Comparison of ENCODE assay signal across 9 cellular contexts in the genomic region with DNA sequence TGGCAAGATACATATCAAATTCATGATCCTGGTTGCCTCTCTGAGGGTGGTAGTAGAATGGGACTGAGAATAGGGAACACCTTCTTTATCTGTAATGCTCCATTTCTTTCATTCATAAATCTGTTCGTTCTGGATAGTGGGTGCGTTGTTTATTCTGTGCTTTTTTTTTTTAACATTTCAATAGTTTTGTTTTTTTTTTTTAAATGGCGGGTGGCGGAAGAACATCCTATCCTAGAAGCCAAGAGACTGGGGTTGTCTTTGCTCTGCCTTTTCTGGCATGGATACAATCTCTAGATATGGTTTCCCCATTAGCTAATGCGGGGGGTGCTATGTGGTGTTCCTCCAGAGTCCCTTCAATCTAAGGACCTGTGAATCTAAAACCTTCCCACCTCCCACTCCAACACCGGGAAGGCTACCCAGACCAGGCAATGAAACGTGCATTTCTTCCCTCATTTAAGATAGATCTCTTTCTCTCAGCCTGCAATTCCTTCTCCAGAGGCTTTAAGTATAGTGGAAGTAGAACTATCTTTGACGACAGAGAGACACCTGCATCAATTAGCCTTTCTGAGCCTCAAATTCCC. TPM values are rescaled to one million over a fixed set of nuclear protein-coding genes. Genes with fewer than 3 reads are reported as not detected.
DNase-seq lines count a peak whose midpoint lies in the region; ATAC-seq and TF ChIP-seq lines count a peak whose summit lies in the region.
"Had no signal": no experiment of that assay in that cellular context is flagged by ENCODE, and none has a peak within 500 bp of the region (broad histone marks: within the 10 kb centered on the region; RNA-seq: fewer than 3 reads in every experiment).

No MANE protein-coding gene starts in this region.

- peak overlapping the region; percentile 75 for H3K4me2 ChIP-seq in hepatocyte

- TF ChIP-seq CTCF in AG04450 (IDR thresholded peaks at IDR 0.05; ENCODE audit: low read depth, low read length), result no peak
- no peak for TF ChIP-seq CTCF in VCaP (conservative IDR thresholded peaks at IDR 0.05)
- TF ChIP-seq CTCF in hepatocyte (IDR thresholded peaks at IDR 0.05; ENCODE audit: poor library complexity), result no peak

- DNase-seq in AG04450 (ENCODE audit: low read depth, low spot score) (no peak), hepatocyte (ENCODE audit: low spot score) (no peak), C1 segment of cervical spinal cord (lab: John Stamatoyannopoulos, UW) (no peak), OCI-M2 (lab: John Stamatoyannopoulos, UW; ENCODE audit: unreplicated experiment) (no peak)
- no peak for DNase-seq in central memory CD4-positive, alpha-beta T cell

- H3K9me2 ChIP-seq in hepatocyte (replicated peaks; ENCODE audit: insufficient read depth), result no peaks in the 10 kb centered on the region

- H3K4me3 ChIP-seq in AG04450 (ENCODE audit: low read depth, low read length) (peak overlapping the region; percentile 98), hepatocyte (peak overlapping the region; percentile 37), stomach smooth muscle (ENCODE audit: low read length in 2 of 2) (peak overlapping the region; percentile 98 to 100)

- CTCF ChIA-PET in AG04450 (lab: Charles Lee), result interaction anchor here (0.8 to 1.5 kb wide), 3 partner anchors 178 to 592 kb away, joined by 3 to 5 read pairs (median 5); no protein-coding TSS in a partner anchor

- no peaks in the 10 kb centered on the region for H4K20me1 ChIP-seq in hepatocyte (ENCODE audit: insufficient read depth, poor library complexity, severe bottlenecking)

- H3K4me1 ChIP-seq in hepatocyte (ENCODE audit: insufficient read depth) (peaks cover 4% of the 10 kb centered on the region), stomach smooth muscle (ENCODE audit: control insufficient read depth, insufficient read depth, low read length) (peaks cover 10% of the 10 kb centered on the region)

- H3K9me3 ChIP-seq in AG04450 (ENCODE audit: control insufficient read depth, insufficient read depth, low read length) (no peaks in the 10 kb centered on the region), hepatocyte (ENCODE audit: low read depth) (no peaks in the 10 kb centered on the region), stomach smooth muscle (ENCODE audit: control insufficient read depth in 2 of 2, low read length in 2 of 2) (no peaks in the 10 kb centered on the region)

- peak overlapping the region; percentile 66 for H2AFZ ChIP-seq in hepatocyte

- POLR2A ChIA-PET in AG04450 (lab: Yijun Ruan, JAX), result interaction anchor here (0.7 kb wide), 1 partner anchor 48 kb away, joined by 3 read pairs; no protein-coding TSS in a partner anchor

- H3K9ac ChIP-seq in stomach smooth muscle (ENCODE audit: low read length in 2 of 2), result peak overlapping the region; percentile 85 to 95

- H3K27ac ChIP-seq in AG04450 (ENCODE audit: low read depth, low read length) (no peak overlapping the region), VCaP (peak overlapping the region; percentile 87), hepatocyte (peak overlapping the region; percentile 28), stomach smooth muscle (ENCODE audit: low read length) (peak overlapping the region; percentile 93)

- H3K79me2 ChIP-seq in hepatocyte, result peaks cover 9% of the 10 kb centered on the region

- 32% methylated on average over 8 of the region's 8 CpGs for WGBS in hepatocyte (ENCODE audit: low lambda C conversion rate, missing lambda C conversion rate)

- H3K27me3 ChIP-seq in AG04450 (ENCODE audit: control insufficient read depth, insufficient read depth, low read length) (no peaks in the 10 kb centered on the region), hepatocyte (no peaks in the 10 kb centered on the region), stomach smooth muscle (ENCODE audit: control insufficient read depth in 1 of 2, insufficient read depth in 2 of 2, low read length in 2 of 2) (no peaks in the 10 kb centered on the region)

- peak; percentile 3 for ATAC-seq in GM21528 (IDR thresholded peaks at IDR 0.05; ENCODE audit: low FRiP score, unreplicated experiment)

- H3K36me3 ChIP-seq in hepatocyte (replicated peaks; ENCODE audit: insufficient read depth, low read depth), result no peaks in the 10 kb centered on the region
- peaks cover 0 to 5% of the 10 kb centered on the region in 2 donors for H3K36me3 ChIP-seq in stomach smooth muscle (ENCODE audit: control insufficient read depth in 2 of 2, insufficient read depth in 2 of 2, low read length in 2 of 2)

RNA-seq across cellular contexts. Expression of a gene that starts 0.9 kb away (rescaled TPM):
- polyA plus RNA-seq in AG04450 (2011; rRNA removed) (15.8 and 23.8 TPM in 2 replicates), hepatocyte (8.9 and 9.1 TPM in 2 replicates)
- polyA minus RNA-seq in AG04450 (2011; rRNA and poly(A)+ RNA removed), result 5.2 and 8.6 TPM in 2 replicates
- total RNA-seq in hepatocyte, result 11.8 and 12.0 TPM in 2 replicates

RNA-seq across cellular contexts. Expression of a gene that starts 23.2 kb away (rescaled TPM):
- polyA plus RNA-seq in AG04450 (2011; rRNA removed), result 0.01 TPM in 1 of 2 replicates, not detected in the other
- polyA minus RNA-seq in AG04450 (2011; rRNA and poly(A)+ RNA removed), result not detected in 2 replicates
- total RNA-seq in hepatocyte, result 0.16 TPM in 1 of 2 replicates, not detected in the other
- polyA plus RNA-seq in hepatocyte, result 0.04 TPM in 1 of 2 replicates, not detected in the other
- total RNA-seq: myocyte had no signal

Comparison
In these comparisons a context has a peak if more than half of its experiments do, and no peak if none do; other contexts are left out.
1. H3K4me3 ChIP-seq: peak in every context shown above with its lines; median percentile 99 in stomach smooth muscle; 98 in AG04450; 37 in hepatocyte.